ENCODE assay signal across 1 cellular context in genomic region chr4:1358421-1359160, GRCh38.
TF ChIP-seq lines count a peak whose summit lies in the region.

No MANE protein-coding gene starts in this region.

TF ChIP-seq in WTC11, 78 proteins besides CTCF, POLR2A, EP300 and RAD21:
- TF ChIP-seq AR (CRISPR knock-in tag; IDR thresholded peaks at IDR 0.05) = no peak
- no peak for TF ChIP-seq HMGA2 (CRISPR knock-in tag; IDR thresholded peaks at IDR 0.05)
- TF ChIP-seq RELA (CRISPR knock-in tag; IDR thresholded peaks at IDR 0.05; ENCODE audit: borderline replicate concordance) = no peak
- TF ChIP-seq SMAD4 (CRISPR knock-in tag; IDR thresholded peaks at IDR 0.05) = no peak
- no peak for TF ChIP-seq RORB (CRISPR knock-in tag; IDR thresholded peaks at IDR 0.05)
- TF ChIP-seq ZNF317 (CRISPR knock-in tag; IDR thresholded peaks at IDR 0.05; ENCODE audit: borderline replicate concordance, low read depth) = no peak
- TF ChIP-seq NR2C2 (CRISPR knock-in tag; IDR thresholded peaks at IDR 0.05) = no peak
- TF ChIP-seq ZNF425 (CRISPR knock-in tag; conservative IDR thresholded peaks at IDR 0.05) = no peak
- no peak for TF ChIP-seq CBFB (CRISPR knock-in tag; IDR thresholded peaks at IDR 0.05; ENCODE audit: low read depth)
- no peak for TF ChIP-seq TEAD4 (CRISPR knock-in tag; IDR thresholded peaks at IDR 0.05)
- TF ChIP-seq GTF2I (CRISPR knock-in tag; conservative IDR thresholded peaks at IDR 0.05) = no peak
- no peak for TF ChIP-seq ATF3 (CRISPR knock-in tag; conservative IDR thresholded peaks at IDR 0.05)
- TF ChIP-seq MLX (CRISPR knock-in tag; IDR thresholded peaks at IDR 0.05) = no peak
- no peak for TF ChIP-seq E2F4 (CRISPR knock-in tag; IDR thresholded peaks at IDR 0.05; ENCODE audit: borderline replicate concordance, low read depth)
- TF ChIP-seq FOXJ3 (CRISPR knock-in tag; IDR thresholded peaks at IDR 0.05; ENCODE audit: borderline replicate concordance) = no peak
- no peak for TF ChIP-seq ZNF219 (CRISPR knock-in tag; IDR thresholded peaks at IDR 0.05; ENCODE audit: borderline replicate concordance)
- TF ChIP-seq PREB (CRISPR knock-in tag; IDR thresholded peaks at IDR 0.05; ENCODE audit: borderline replicate concordance) = no peak
TF ChIP-seq in WTC11: peak in this region for 0.
